In the genomic region with DNA sequence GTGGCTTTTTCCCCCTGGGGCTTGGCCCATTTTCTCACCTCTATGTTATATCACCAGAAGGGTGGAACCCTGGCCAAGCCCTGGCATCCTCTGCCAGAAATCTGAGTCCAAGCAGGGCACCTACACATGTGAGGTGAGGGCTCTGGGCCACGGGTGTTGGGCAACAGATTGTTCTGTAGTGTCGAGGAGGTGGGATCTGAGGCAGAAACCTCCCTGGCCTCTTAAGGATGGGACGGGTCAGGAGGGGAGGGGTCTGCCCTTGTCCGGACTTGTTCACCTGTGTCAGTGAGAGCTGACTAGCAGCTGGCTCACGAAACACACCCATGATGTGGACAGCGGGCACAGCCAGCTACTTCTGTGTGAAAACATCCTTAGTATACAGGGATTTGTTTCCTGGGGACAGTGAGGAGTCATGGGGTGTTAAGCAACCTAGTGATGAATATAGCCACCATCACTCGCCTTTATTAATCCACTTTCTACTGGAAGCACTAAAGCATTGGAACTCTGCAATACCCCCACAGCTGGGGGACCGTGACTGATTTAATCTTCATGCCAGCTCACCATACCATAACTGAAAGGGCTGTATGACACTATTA, we compare ENCODE assay signal across 14 cellular contexts. TPM values are rescaled to one million over a fixed set of nuclear protein-coding genes. Genes with fewer than 3 reads are reported as not detected.
DNase-seq lines count a peak whose midpoint lies in the region; ATAC-seq, FAIRE-seq and TF ChIP-seq lines count a peak whose summit lies in the region.
"Had no signal": no experiment of that assay in that cellular context is flagged by ENCODE, and none has a peak within 500 bp of the region (broad histone marks: within the 10 kb centered on the region; RNA-seq: fewer than 3 reads in every experiment).

No MANE protein-coding gene starts in this region.

- H3K27ac ChIP-seq in astrocyte (ENCODE audit: low read depth, low read length) (no peak overlapping the region), hepatocyte (peak overlapping the region; percentile 64), smooth muscle cell (ENCODE audit: low read depth) (peak overlapping the region; percentile 96), colonic mucosa (no peak overlapping the region)
- H3K27ac ChIP-seq: VCaP had no signal

- no peaks in the 10 kb centered on the region for H3K36me3 Mint-ChIP-seq in astrocyte (ENCODE audit: low read depth, unreplicated experiment)
- H3K36me3 Mint-ChIP-seq: natural killer cell treated with Interleukin-12 subunit alpha and Interleukin-12 subunit beta and Interleukin-15 and Interleukin-18, amount 100 ng/mL, for 72 hours had no signal

- 75% methylated on average over 8 of the region's 8 CpGs for WGBS in hepatocyte (ENCODE audit: low lambda C conversion rate, missing lambda C conversion rate)
- 47% methylated on average over 8 of the region's 8 CpGs for WGBS in smooth muscle cell (ENCODE audit: low lambda C conversion rate)

- H3K9me3 Mint-ChIP-seq in astrocyte (ENCODE audit: unreplicated experiment): no peaks in the 10 kb centered on the region
- H3K9me3 Mint-ChIP-seq: natural killer cell treated with Interleukin-12 subunit alpha and Interleukin-12 subunit beta and Interleukin-15 and Interleukin-18, amount 100 ng/mL, for 72 hours had no signal

- peak; percentile 45 for DNase-seq in EL
- no peak for DNase-seq in astrocyte (ENCODE audit: low read depth)
- DNase-seq in hepatocyte (ENCODE audit: low spot score): no peak
- DNase-seq in smooth muscle cell (lab: John Stamatoyannopoulos, UW; ENCODE audit: unreplicated experiment): no peak
- no peak for DNase-seq in activated effector memory CD4-positive, alpha-beta T cell treated with Interleukin-2 at 50 U/mL for 16 hours
- DNase-seq in GM19238 (ENCODE audit: insufficient read length, low spot score): no peak
- no peak for DNase-seq in colonic mucosa
- DNase-seq: activated T-cell treated with anti-CD3 and anti-CD28 coated beads, Interleukin-2, amount 50 U/mL, for 48 hours; NCI-H2029 had no signal

- no peak for TF ChIP-seq CTCF in astrocyte (IDR thresholded peaks at IDR 0.05; ENCODE audit: insufficient read depth, low read depth, low read length)
- TF ChIP-seq CTCF in hepatocyte (IDR thresholded peaks at IDR 0.05; ENCODE audit: poor library complexity): no peak
- TF ChIP-seq CTCF in smooth muscle cell (IDR thresholded peaks at IDR 0.05; ENCODE audit: borderline replicate concordance, insufficient read depth, poor library complexity, severe bottlenecking): no peak
- no peak for TF ChIP-seq CTCF in colonic mucosa (IDR thresholded peaks at IDR 0.05)

- H3K4me2 ChIP-seq in astrocyte (ENCODE audit: low read length) (no peak overlapping the region), hepatocyte (peak overlapping the region; percentile 58), smooth muscle cell (peak overlapping the region; percentile 76)

- H2AFZ ChIP-seq in astrocyte (ENCODE audit: low read depth, low read length): no peak overlapping the region
- H2AFZ ChIP-seq in hepatocyte: no peak overlapping the region
- no peak overlapping the region for H2AFZ ChIP-seq in smooth muscle cell (ENCODE audit: low read depth)

- H3K4me3 ChIP-seq in astrocyte (ENCODE audit: insufficient read depth, low read depth, low read length) (no peak overlapping the region), hepatocyte (no peak overlapping the region), smooth muscle cell (no peak overlapping the region), colonic mucosa (no peak overlapping the region)

- H4K20me1 ChIP-seq in astrocyte (ENCODE audit: insufficient read depth, low read length) (no peaks in the 10 kb centered on the region), hepatocyte (ENCODE audit: insufficient read depth, poor library complexity, severe bottlenecking) (peaks cover 7% of the 10 kb centered on the region), smooth muscle cell (ENCODE audit: low read depth) (peaks cover 48% of the 10 kb centered on the region)

- no peaks in the 10 kb centered on the region for H3K9me3 ChIP-seq in astrocyte (ENCODE audit: insufficient read depth, low read depth, low read length)
- H3K9me3 ChIP-seq in hepatocyte (ENCODE audit: low read depth): no peaks in the 10 kb centered on the region
- no peaks in the 10 kb centered on the region for H3K9me3 ChIP-seq in smooth muscle cell (replicated peaks; ENCODE audit: low read depth)
- H3K9me3 ChIP-seq in colonic mucosa: no peaks in the 10 kb centered on the region

- H3K27me3 Mint-ChIP-seq in astrocyte (ENCODE audit: low read depth, unreplicated experiment): no peaks in the 10 kb centered on the region

- H3K79me2 ChIP-seq in astrocyte (ENCODE audit: insufficient read depth, low read length) (no peaks in the 10 kb centered on the region), hepatocyte (peaks cover 63% of the 10 kb centered on the region), smooth muscle cell (ENCODE audit: low read depth) (peaks cover 40% of the 10 kb centered on the region)

- ATAC-seq in HG02884 (IDR thresholded peaks at IDR 0.05; ENCODE audit: unreplicated experiment): no peak
- ATAC-seq: natural killer cell treated with Interleukin-12 subunit alpha and Interleukin-12 subunit beta and Interleukin-15 and Interleukin-18, amount 100 ng/mL, for 72 hours had no signal

- peak overlapping the region; percentile 20 for H3K27ac Mint-ChIP-seq in astrocyte (ENCODE audit: unreplicated experiment)

- peaks cover 69% of the 10 kb centered on the region for H3K4me1 Mint-ChIP-seq in astrocyte (ENCODE audit: low read depth, unreplicated experiment)

- FAIRE-seq in astrocyte (lab: Jason Lieb, UNC): no peak
- FAIRE-seq: colon, HTR-8/SVneo had no signal

- H3K36me3 ChIP-seq in astrocyte (ENCODE audit: insufficient read depth, low read length) (no peaks in the 10 kb centered on the region), hepatocyte (replicated peaks; ENCODE audit: insufficient read depth, low read depth) (no peaks in the 10 kb centered on the region), smooth muscle cell (ENCODE audit: low read depth) (no peaks in the 10 kb centered on the region), colonic mucosa (no peaks in the 10 kb centered on the region)

- intact Hi-C loops in colonic mucosa (cut with DNase I): no loop called here

- H3K4me1 ChIP-seq in astrocyte (ENCODE audit: insufficient read depth, low read length) (peaks cover 56% of the 10 kb centered on the region), hepatocyte (ENCODE audit: insufficient read depth) (peaks cover 70% of the 10 kb centered on the region), smooth muscle cell (ENCODE audit: low read depth) (peaks cover 42% of the 10 kb centered on the region), colonic mucosa (peaks cover 18% of the 10 kb centered on the region)

- no peak overlapping the region for H3K4me3 Mint-ChIP-seq in astrocyte (ENCODE audit: unreplicated experiment)
- H3K4me3 Mint-ChIP-seq: natural killer cell treated with Interleukin-12 subunit alpha and Interleukin-12 subunit beta and Interleukin-15 and Interleukin-18, amount 100 ng/mL, for 72 hours had no signal

- no peaks in the 10 kb centered on the region for H3K9me2 ChIP-seq in hepatocyte (replicated peaks; ENCODE audit: insufficient read depth)

- H3K27me3 ChIP-seq in astrocyte (ENCODE audit: insufficient read depth, low read length): no peaks in the 10 kb centered on the region
- H3K27me3 ChIP-seq in hepatocyte: no peaks in the 10 kb centered on the region
- H3K27me3 ChIP-seq in smooth muscle cell (ENCODE audit: low read depth): no peaks in the 10 kb centered on the region
- no peaks in the 10 kb centered on the region for H3K27me3 ChIP-seq in colonic mucosa

- H3K9ac ChIP-seq in astrocyte (ENCODE audit: low read length): no peak overlapping the region
- H3K9ac ChIP-seq in smooth muscle cell (ENCODE audit: low read depth): no peak overlapping the region
- peak overlapping the region in 1 of 2 donors; percentile 36 for H3K9ac ChIP-seq in colonic mucosa (ENCODE audit: low read depth in 2 of 2, low read length in 2 of 2)

- H3F3A ChIP-seq in smooth muscle cell (ENCODE audit: low read depth): peaks cover 55% of the 10 kb centered on the region

RNA-seq across cellular contexts. Expression of a gene that starts 35.6 kb away (rescaled TPM):
- total RNA-seq in astrocyte: 42.8 and 42.9 TPM in 2 replicates
- total RNA-seq in hepatocyte: 98.3 and 112 TPM in 2 replicates
- 111 and 115 TPM in 2 replicates for polyA plus RNA-seq in hepatocyte
- 57.5 and 91.6 TPM in 2 replicates for total RNA-seq in smooth muscle cell
- 31.7 and 61.5 TPM in 2 replicates for polyA plus RNA-seq in smooth muscle cell
- total RNA-seq in colonic mucosa: 100 to 1,000 TPM; 116 to 140 TPM

Comparison
In these comparisons a context has a peak if more than half of its experiments do, and no peak if none do; other contexts are left out.
1. H3K27ac ChIP-seq: peak in hepatocyte (single experiment) and smooth muscle cell (single experiment); none in astrocyte (single experiment) and colonic mucosa (single experiment).